10 cellular contexts compared by ENCODE assay signal in genomic region chr3:147298511-147298982, GRCh38.
DNase-seq lines count a peak whose midpoint lies in the region; ATAC-seq and TF ChIP-seq lines count a peak whose summit lies in the region.
"Had no signal": no experiment of that assay in that cellular context is flagged by ENCODE, and none has a peak within 500 bp of the region (broad histone marks: within the 10 kb centered on the region; RNA-seq: fewer than 3 reads in every experiment).

No MANE protein-coding gene starts in this region.

- no peaks in the 10 kb centered on the region for H3K27me3 ChIP-seq in osteoblast (ENCODE audit: insufficient read depth, low read length)

- no peaks in the 10 kb centered on the region for H4K20me1 ChIP-seq in osteoblast (ENCODE audit: insufficient read depth, low read length)

- peaks cover 15% of the 10 kb centered on the region for H3K4me1 ChIP-seq in osteoblast (ENCODE audit: insufficient read depth, low read length)

- H3K9me3 ChIP-seq in osteoblast (ENCODE audit: low read depth, low read length), result no peaks in the 10 kb centered on the region

- H3K79me2 ChIP-seq in osteoblast (ENCODE audit: insufficient read depth, low read length), result no peaks in the 10 kb centered on the region

- no peak for ATAC-seq in GM19467 (IDR thresholded peaks at IDR 0.05; ENCODE audit: unreplicated experiment)
- no peak for ATAC-seq in GM19452 (IDR thresholded peaks at IDR 0.05; ENCODE audit: unreplicated experiment)

- H3K27ac ChIP-seq in osteoblast (ENCODE audit: low read depth, low read length), result peak overlapping the region; percentile 86

- no peak overlapping the region for H3K4me3 ChIP-seq in epithelial cell of proximal tubule (ENCODE audit: low read depth, low read length)
- peak overlapping the region; percentile 7 for H3K4me3 ChIP-seq in osteoblast (ENCODE audit: insufficient read depth, low read length)

- no peaks in the 10 kb centered on the region for H3K36me3 ChIP-seq in osteoblast (ENCODE audit: insufficient read depth, low read length)

- DNase-seq in GM04503 (ENCODE audit: low read depth), result peak; percentile 100
- DNase-seq in NCI-H526 treated with DMSO at 0.1 percent for 48 hours (lab: John Stamatoyannopoulos, UW), result peak; percentile 89
- DNase-seq in epithelial cell of proximal tubule (ENCODE audit: low read depth), result peak; percentile 38
- peak; percentile 53 for DNase-seq in osteoblast (ENCODE audit: insufficient read length, low spot score, missing footprints)
- DNase-seq in NK-92 treated with Interleukin-12 subunit alpha and Interleukin-12 subunit beta, amount 100 ng/mL, for 24 hours (lab: John Stamatoyannopoulos, UW), result no peak
- DNase-seq in activated naive CD4-positive, alpha-beta T cell treated with Interleukin-2 at 50 U/mL for 16 hours, result no peak
- DNase-seq: activated naive CD4-positive, alpha-beta T cell; T-helper 2 cell had no signal

- peak overlapping the region; percentile 65 for H3K4me2 ChIP-seq in osteoblast (ENCODE audit: insufficient read depth, low read length)

- no peak for TF ChIP-seq CTCF in epithelial cell of proximal tubule (conservative IDR thresholded peaks at IDR 0.05; ENCODE audit: low read depth, low read length)
- TF ChIP-seq CTCF in osteoblast (IDR thresholded peaks at IDR 0.05; ENCODE audit: extremely low read depth, low read depth, low read length), result no peak

- peak overlapping the region; percentile 6 for H2AFZ ChIP-seq in osteoblast (ENCODE audit: low read length)

Comparison
In these comparisons a context has a peak if more than half of its experiments do, and no peak if none do; other contexts are left out.
1. DNase-seq: peak in GM04503 (single experiment), NCI-H526 treated with DMSO at 0.1 percent for 48 hours (single experiment), epithelial cell of proximal tubule (single experiment) and osteoblast (single experiment); none in NK-92 treated with Interleukin-12 subunit alpha and Interleukin-12 subunit beta, amount 100 ng/mL, for 24 hours (single experiment) and activated naive CD4-positive, alpha-beta T cell treated with Interleukin-2 at 50 U/mL for 16 hours (single experiment).